2 cellular contexts compared by ENCODE assay signal in the genomic region with DNA sequence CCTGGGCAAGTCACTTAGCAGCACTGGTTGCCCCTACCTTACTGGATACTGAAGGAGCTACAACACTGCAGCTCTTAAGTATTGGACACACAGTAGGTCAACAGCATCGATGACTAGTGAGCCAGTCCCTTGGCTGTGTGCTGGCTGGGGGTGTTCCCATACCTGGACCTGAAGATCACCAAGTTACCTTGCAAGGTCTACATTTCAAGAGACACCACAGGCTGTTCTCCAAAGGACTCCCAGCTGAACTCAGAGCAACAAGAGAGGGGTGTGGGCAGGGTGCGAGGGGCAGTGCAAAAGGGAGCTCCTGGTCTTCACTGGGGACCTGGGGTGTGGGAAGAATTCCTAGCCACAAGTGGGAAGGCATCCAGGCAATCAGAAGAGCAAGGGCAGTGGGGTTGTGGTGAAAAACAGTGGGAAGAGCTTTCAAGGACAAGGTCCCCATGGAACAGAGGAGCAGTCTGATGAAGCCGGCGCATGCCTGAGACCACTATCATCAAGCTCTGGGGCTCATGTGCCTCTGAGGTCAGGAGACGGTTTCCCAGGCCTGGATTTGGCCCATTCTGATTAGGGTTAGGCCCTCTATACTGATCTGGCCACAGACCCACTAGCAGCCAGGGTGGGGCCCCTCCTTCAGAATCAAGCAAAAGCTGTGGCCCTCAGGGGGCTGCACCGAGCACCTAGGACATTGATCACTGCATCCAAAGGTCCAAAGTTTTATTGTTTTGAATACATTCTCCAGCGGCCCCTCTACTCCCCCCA.
TF ChIP-seq lines count a peak whose summit lies in the region.

No MANE protein-coding gene starts in this region.

TF ChIP-seq in SK-N-SH, 30 proteins besides CTCF, POLR2A, EP300 and RAD21:
- TF ChIP-seq POLR2AphosphoS5 (IDR thresholded peaks at IDR 0.05; ENCODE audit: low read depth, low read length): peak; percentile 10; the same call in 1 of the 2 replicates
- TF ChIP-seq, protein P1, sequence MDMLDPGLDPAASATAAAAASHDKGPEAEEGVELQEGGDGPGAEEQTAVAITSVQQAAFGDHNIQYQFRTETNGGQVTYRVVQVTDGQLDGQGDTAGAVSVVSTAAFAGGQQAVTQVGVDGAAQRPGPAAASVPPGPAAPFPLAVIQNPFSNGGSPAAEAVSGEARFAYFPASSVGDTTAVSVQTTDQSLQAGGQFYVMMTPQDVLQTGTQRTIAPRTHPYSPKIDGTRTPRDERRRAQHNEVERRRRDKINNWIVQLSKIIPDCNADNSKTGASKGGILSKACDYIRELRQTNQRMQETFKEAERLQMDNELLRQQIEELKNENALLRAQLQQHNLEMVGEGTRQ (IDR thresholded peaks at IDR 0.05; ENCODE audit: borderline replicate concordance, low read depth, low read length): no peak

TF ChIP-seq in endothelial cell of umbilical vein, 7 proteins besides CTCF, POLR2A, EP300 and RAD21:
- peak; percentile 19 for TF ChIP-seq POLR2AphosphoS5 (IDR thresholded peaks at IDR 0.05; ENCODE audit: insufficient read depth, low read depth, low read length)
- TF ChIP-seq EZH2 (IDR thresholded peaks at IDR 0.05; ENCODE audit: borderline replicate concordance, low read depth, low read length, severe bottlenecking): no peak
